ENCODE assay signal across 1 cellular context in the genomic region with DNA sequence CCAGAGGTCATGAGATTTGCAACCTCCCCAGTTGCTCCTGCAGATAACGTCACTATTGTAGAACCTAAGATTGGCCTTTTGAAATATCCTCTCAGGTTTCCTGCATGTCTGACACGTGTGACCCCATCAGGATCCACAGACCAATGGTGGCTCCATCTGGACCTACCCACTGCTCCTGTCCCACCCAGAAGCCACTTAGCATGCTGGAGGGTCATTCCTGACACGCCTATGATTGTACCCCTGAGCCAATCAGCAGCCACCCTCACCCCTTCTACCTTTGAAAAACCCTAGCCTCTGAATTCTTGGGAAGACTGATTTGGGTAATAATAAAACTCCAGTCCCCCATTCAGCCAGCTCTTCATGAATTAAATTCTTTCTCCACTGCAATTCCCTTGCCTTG.
A peak's percentile ranks its signal among the peaks of the same experiment; 100 is the strongest.
TF ChIP-seq lines count a peak whose summit lies in the region.

No MANE protein-coding gene starts in this region.

TF ChIP-seq in H1, 55 proteins besides CTCF, POLR2A, EP300 and RAD21 (continued from another document):
- TF ChIP-seq, protein P1, sequence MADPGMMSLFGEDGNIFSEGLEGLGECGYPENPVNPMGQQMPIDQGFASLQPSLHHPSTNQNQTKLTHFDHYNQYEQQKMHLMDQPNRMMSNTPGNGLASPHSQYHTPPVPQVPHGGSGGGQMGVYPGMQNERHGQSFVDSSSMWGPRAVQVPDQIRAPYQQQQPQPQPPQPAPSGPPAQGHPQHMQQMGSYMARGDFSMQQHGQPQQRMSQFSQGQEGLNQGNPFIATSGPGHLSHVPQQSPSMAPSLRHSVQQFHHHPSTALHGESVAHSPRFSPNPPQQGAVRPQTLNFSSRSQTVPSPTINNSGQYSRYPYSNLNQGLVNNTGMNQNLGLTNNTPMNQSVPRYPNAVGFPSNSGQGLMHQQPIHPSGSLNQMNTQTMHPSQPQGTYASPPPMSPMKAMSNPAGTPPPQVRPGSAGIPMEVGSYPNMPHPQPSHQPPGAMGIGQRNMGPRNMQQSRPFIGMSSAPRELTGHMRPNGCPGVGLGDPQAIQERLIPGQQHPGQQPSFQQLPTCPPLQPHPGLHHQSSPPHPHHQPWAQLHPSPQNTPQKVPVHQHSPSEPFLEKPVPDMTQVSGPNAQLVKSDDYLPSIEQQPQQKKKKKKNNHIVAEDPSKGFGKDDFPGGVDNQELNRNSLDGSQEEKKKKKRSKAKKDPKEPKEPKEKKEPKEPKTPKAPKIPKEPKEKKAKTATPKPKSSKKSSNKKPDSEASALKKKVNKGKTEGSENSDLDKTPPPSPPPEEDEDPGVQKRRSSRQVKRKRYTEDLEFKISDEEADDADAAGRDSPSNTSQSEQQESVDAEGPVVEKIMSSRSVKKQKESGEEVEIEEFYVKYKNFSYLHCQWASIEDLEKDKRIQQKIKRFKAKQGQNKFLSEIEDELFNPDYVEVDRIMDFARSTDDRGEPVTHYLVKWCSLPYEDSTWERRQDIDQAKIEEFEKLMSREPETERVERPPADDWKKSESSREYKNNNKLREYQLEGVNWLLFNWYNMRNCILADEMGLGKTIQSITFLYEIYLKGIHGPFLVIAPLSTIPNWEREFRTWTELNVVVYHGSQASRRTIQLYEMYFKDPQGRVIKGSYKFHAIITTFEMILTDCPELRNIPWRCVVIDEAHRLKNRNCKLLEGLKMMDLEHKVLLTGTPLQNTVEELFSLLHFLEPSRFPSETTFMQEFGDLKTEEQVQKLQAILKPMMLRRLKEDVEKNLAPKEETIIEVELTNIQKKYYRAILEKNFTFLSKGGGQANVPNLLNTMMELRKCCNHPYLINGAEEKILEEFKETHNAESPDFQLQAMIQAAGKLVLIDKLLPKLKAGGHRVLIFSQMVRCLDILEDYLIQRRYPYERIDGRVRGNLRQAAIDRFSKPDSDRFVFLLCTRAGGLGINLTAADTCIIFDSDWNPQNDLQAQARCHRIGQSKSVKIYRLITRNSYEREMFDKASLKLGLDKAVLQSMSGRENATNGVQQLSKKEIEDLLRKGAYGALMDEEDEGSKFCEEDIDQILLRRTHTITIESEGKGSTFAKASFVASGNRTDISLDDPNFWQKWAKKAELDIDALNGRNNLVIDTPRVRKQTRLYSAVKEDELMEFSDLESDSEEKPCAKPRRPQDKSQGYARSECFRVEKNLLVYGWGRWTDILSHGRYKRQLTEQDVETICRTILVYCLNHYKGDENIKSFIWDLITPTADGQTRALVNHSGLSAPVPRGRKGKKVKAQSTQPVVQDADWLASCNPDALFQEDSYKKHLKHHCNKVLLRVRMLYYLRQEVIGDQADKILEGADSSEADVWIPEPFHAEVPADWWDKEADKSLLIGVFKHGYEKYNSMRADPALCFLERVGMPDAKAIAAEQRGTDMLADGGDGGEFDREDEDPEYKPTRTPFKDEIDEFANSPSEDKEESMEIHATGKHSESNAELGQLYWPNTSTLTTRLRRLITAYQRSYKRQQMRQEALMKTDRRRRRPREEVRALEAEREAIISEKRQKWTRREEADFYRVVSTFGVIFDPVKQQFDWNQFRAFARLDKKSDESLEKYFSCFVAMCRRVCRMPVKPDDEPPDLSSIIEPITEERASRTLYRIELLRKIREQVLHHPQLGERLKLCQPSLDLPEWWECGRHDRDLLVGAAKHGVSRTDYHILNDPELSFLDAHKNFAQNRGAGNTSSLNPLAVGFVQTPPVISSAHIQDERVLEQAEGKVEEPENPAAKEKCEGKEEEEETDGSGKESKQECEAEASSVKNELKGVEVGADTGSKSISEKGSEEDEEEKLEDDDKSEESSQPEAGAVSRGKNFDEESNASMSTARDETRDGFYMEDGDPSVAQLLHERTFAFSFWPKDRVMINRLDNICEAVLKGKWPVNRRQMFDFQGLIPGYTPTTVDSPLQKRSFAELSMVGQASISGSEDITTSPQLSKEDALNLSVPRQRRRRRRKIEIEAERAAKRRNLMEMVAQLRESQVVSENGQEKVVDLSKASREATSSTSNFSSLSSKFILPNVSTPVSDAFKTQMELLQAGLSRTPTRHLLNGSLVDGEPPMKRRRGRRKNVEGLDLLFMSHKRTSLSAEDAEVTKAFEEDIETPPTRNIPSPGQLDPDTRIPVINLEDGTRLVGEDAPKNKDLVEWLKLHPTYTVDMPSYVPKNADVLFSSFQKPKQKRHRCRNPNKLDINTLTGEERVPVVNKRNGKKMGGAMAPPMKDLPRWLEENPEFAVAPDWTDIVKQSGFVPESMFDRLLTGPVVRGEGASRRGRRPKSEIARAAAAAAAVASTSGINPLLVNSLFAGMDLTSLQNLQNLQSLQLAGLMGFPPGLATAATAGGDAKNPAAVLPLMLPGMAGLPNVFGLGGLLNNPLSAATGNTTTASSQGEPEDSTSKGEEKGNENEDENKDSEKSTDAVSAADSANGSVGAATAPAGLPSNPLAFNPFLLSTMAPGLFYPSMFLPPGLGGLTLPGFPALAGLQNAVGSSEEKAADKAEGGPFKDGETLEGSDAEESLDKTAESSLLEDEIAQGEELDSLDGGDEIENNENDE (IDR thresholded peaks at IDR 0.05; ENCODE audit: insufficient replicate concordance, low read length): no peak
- TF ChIP-seq CHD1 (IDR thresholded peaks at IDR 0.05; ENCODE audit: low read depth, low read length): no peak
- TF ChIP-seq, protein P2, sequence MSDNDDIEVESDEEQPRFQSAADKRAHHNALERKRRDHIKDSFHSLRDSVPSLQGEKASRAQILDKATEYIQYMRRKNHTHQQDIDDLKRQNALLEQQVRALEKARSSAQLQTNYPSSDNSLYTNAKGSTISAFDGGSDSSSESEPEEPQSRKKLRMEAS (IDR thresholded peaks at IDR 0.05): 0 out of 2 replicates have a peak, but pooled peaks have one; percentile 15
- no peak for TF ChIP-seq FOSL1 (IDR thresholded peaks at IDR 0.05; ENCODE audit: insufficient read depth, low read depth, low read length)
- TF ChIP-seq TEAD4 (IDR thresholded peaks at IDR 0.05; ENCODE audit: low read depth, low read length): 0 out of 2 replicates have a peak, but pooled peaks have one; percentile 44
- no peak for TF ChIP-seq RXRA (IDR thresholded peaks at IDR 0.05; ENCODE audit: insufficient read depth, low read depth, low read length)
- TF ChIP-seq SRF (IDR thresholded peaks at IDR 0.05; ENCODE audit: low read depth, low read length): no peak
- no peak for TF ChIP-seq CHD2 (IDR thresholded peaks at IDR 0.05; ENCODE audit: low read length)
- no peak for TF ChIP-seq TAF1 (IDR thresholded peaks at IDR 0.05; ENCODE audit: low read depth, low read length)
- no peak for TF ChIP-seq CEBPB (IDR thresholded peaks at IDR 0.05; ENCODE audit: low read depth, low read length)
- TF ChIP-seq BACH1 (IDR thresholded peaks at IDR 0.05; ENCODE audit: low read length): no peak
- no peak for TF ChIP-seq SIRT6 (IDR thresholded peaks at IDR 0.05; ENCODE audit: low read length)
- TF ChIP-seq SIX5 (IDR thresholded peaks at IDR 0.05; ENCODE audit: low read depth, low read length): no peak
- no peak for TF ChIP-seq SP2 (IDR thresholded peaks at IDR 0.05; ENCODE audit: low read length)
- TF ChIP-seq ZNF274 (IDR thresholded peaks at IDR 0.05; ENCODE audit: borderline replicate concordance, extremely low read depth, low read length): no peak
- no peak for TF ChIP-seq CTBP2 (IDR thresholded peaks at IDR 0.05; ENCODE audit: borderline replicate concordance, insufficient read depth, insufficient read length, low read length)
- TF ChIP-seq RBBP5 (IDR thresholded peaks at IDR 0.05; ENCODE audit: borderline replicate concordance, low read depth, low read length): no peak
- TF ChIP-seq, protein P3, sequence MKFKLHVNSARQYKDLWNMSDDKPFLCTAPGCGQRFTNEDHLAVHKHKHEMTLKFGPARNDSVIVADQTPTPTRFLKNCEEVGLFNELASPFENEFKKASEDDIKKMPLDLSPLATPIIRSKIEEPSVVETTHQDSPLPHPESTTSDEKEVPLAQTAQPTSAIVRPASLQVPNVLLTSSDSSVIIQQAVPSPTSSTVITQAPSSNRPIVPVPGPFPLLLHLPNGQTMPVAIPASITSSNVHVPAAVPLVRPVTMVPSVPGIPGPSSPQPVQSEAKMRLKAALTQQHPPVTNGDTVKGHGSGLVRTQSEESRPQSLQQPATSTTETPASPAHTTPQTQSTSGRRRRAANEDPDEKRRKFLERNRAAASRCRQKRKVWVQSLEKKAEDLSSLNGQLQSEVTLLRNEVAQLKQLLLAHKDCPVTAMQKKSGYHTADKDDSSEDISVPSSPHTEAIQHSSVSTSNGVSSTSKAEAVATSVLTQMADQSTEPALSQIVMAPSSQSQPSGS (IDR thresholded peaks at IDR 0.05; ENCODE audit: low read length): no peak
- no peak for TF ChIP-seq GTF2F1 (IDR thresholded peaks at IDR 0.05; ENCODE audit: borderline replicate concordance, low read depth, low read length)
- TF ChIP-seq JUND (IDR thresholded peaks at IDR 0.05; ENCODE audit: low read length): no peak
- TF ChIP-seq SUZ12 (IDR thresholded peaks at IDR 0.05; ENCODE audit: low read length): no peak
- no peak for TF ChIP-seq RNF2 (IDR thresholded peaks at IDR 0.05; ENCODE audit: borderline replicate concordance, low read depth, low read length, missing control alignments, poor library complexity, severe bottlenecking)
- TF ChIP-seq TCF12 (IDR thresholded peaks at IDR 0.05; ENCODE audit: low read depth, low read length): no peak
- TF ChIP-seq TAF7 (optimal IDR thresholded peaks at IDR 0.05; ENCODE audit: borderline replicate concordance, low read depth, low read length): no peak
